21 cellular contexts compared by ENCODE assay signal in genomic region chr4:156329779-156330178, GRCh38.
A peak's percentile ranks its signal among the peaks of the same experiment; 100 is the strongest.
DNase-seq lines count a peak whose midpoint lies in the region; ATAC-seq and TF ChIP-seq lines count a peak whose summit lies in the region.
"Had no signal": no experiment of that assay in that cellular context is flagged by ENCODE, and none has a peak within 500 bp of the region (broad histone marks: within the 10 kb centered on the region; RNA-seq: fewer than 3 reads in every experiment).

No MANE protein-coding gene starts in this region.

- no peaks in the 10 kb centered on the region for H3K79me1 ChIP-seq in mesenchymal stem cell (replicated peaks; ENCODE audit: low read length, poor library complexity, severe bottlenecking)

- no peak overlapping the region for H3K9ac ChIP-seq in mesenchymal stem cell (ENCODE audit: low read length)
- H3K9ac ChIP-seq: parathyroid adenoma had no signal

- no peak overlapping the region for H2BK15ac ChIP-seq in mesenchymal stem cell (ENCODE audit: low read depth, poor library complexity, severe bottlenecking)

- no peaks in the 10 kb centered on the region for H3K36me3 ChIP-seq in upper lobe of right lung
- H3K36me3 ChIP-seq in mesenchymal stem cell (ENCODE audit: control insufficient read depth in 1 of 2, insufficient read depth in 2 of 2, low read depth in 1 of 2, low read length in 2 of 2) = no peaks in the 10 kb centered on the region
- H3K36me3 ChIP-seq: stomach had no signal

- no peak overlapping the region for H3K4ac ChIP-seq in mesenchymal stem cell (ENCODE audit: low read depth in 1 of 2, low read length in 2 of 2)

- H3K27me3 ChIP-seq in upper lobe of right lung (no peaks in the 10 kb centered on the region), mesenchymal stem cell (ENCODE audit: control insufficient read depth in 1 of 2, insufficient read depth in 1 of 2, low read length in 2 of 2) (no peaks in the 10 kb centered on the region)
- H3K27me3 ChIP-seq: stomach had no signal

- H2AK5ac ChIP-seq in mesenchymal stem cell (ENCODE audit: low read length, severe bottlenecking) = no peak overlapping the region

- no peak overlapping the region for H3K18ac ChIP-seq in mesenchymal stem cell (ENCODE audit: low read depth in 1 of 2, low read length in 2 of 2)

- H3K27ac ChIP-seq in upper lobe of right lung (no peak overlapping the region), mesenchymal stem cell (ENCODE audit: low read length, poor library complexity, severe bottlenecking) (no peak overlapping the region)
- H3K27ac ChIP-seq: C4-2B, parathyroid adenoma, stomach had no signal

- H2BK12ac ChIP-seq in mesenchymal stem cell (ENCODE audit: low read length in 2 of 2) = no peak overlapping the region

- H3K4me1 ChIP-seq in upper lobe of right lung = no peaks in the 10 kb centered on the region
- no peaks in the 10 kb centered on the region for H3K4me1 ChIP-seq in mesenchymal stem cell (ENCODE audit: control insufficient read depth, insufficient read depth, low read depth, low read length)
- H3K4me1 ChIP-seq: parathyroid adenoma, stomach had no signal

- 0% methylated on average over 1 of the region's 1 CpG for WGBS in mesenchymal stem cell

- ATAC-seq in upper lobe of right lung = peak; percentile 76
- ATAC-seq in GM19035 (IDR thresholded peaks at IDR 0.05; ENCODE audit: unreplicated experiment) = no peak
- ATAC-seq: Panc1 had no signal

- H2BK120ac ChIP-seq in mesenchymal stem cell (ENCODE audit: low read depth, low read length) = no peak overlapping the region

- no peak overlapping the region for H4K8ac ChIP-seq in mesenchymal stem cell (ENCODE audit: low read length)

- no peak overlapping the region for H4K91ac ChIP-seq in mesenchymal stem cell (ENCODE audit: low read length)

- no peak overlapping the region for H3K4me2 ChIP-seq in mesenchymal stem cell (ENCODE audit: low read length, poor library complexity, severe bottlenecking)

- H3K9me3 ChIP-seq in upper lobe of right lung (no peaks in the 10 kb centered on the region), mesenchymal stem cell (ENCODE audit: control insufficient read depth, low read length) (no peaks in the 10 kb centered on the region)
- H3K9me3 ChIP-seq: stomach had no signal

- no peak overlapping the region for H2AFZ ChIP-seq in mesenchymal stem cell (ENCODE audit: low read depth, low read length)
- H2AFZ ChIP-seq: parathyroid adenoma had no signal

- intact Hi-C loops in upper lobe of right lung (cut with DNase I) = no loop called here

- H3K4me3 ChIP-seq in upper lobe of right lung (no peak overlapping the region), mesenchymal stem cell (ENCODE audit: insufficient read depth in 1 of 2, low read depth in 1 of 2, low read length in 2 of 2) (no peak overlapping the region)
- H3K4me3 ChIP-seq: stomach had no signal

- DNase-seq in LHCN-M2 (ENCODE audit: low read depth) (peak; percentile 45), SKM-1 (lab: John Stamatoyannopoulos, UW; ENCODE audit: unreplicated experiment) (peak; percentile 73), fibroblast of peridontal ligament (ENCODE audit: extremely low read depth) (peak; percentile 18), upper lobe of right lung (no peak), mesenchymal stem cell (no peak), activated gamma-delta T cell treated with Interleukin-2 at 50 U/mL for 16 hours (no peak)
- DNase-seq: activated CD4-positive, CD25-positive, alpha-beta regulatory T cell treated with anti-CD3 and anti-CD28 coated beads, Interleukin-2, amount 50 U/mL, for 72 hours; activated naive CD4-positive, alpha-beta T cell treated with Interleukin-2 at 50 U/mL for 16 hours; effector memory CD4-positive, alpha-beta T cell; H9; head of caudate nucleus; kidney; NCI-H1417 treated with DMSO at 0.1 percent for 48 hours; NCI-H446 treated with DMSO at 0.1 percent for 48 hours; stimulated activated CD4-positive, alpha-beta T cell treated with anti-CD3 and anti-CD28 coated beads, Interleukin-12 subunit alpha, Interleukin-12 subunit beta, amount 100 ng/mL, for 4 hours; stomach; T-helper 1 cell had no signal

- H3K14ac ChIP-seq in mesenchymal stem cell (ENCODE audit: low read length in 2 of 2) = no peak overlapping the region

- H3K23ac ChIP-seq in mesenchymal stem cell (ENCODE audit: low read length in 2 of 2) = no peak overlapping the region

- TF ChIP-seq CTCF in upper lobe of right lung (IDR thresholded peaks at IDR 0.05) = no peak

- no peak overlapping the region for H2BK5ac ChIP-seq in mesenchymal stem cell (ENCODE audit: low read depth, low read length, poor library complexity, severe bottlenecking)

Comparison
In these comparisons a context has a peak if more than half of its experiments do, and no peak if none do; other contexts are left out.
1. DNase-seq: peak in LHCN-M2 (single experiment), SKM-1 (single experiment) and fibroblast of peridontal ligament (single experiment); none in upper lobe of right lung (single experiment), mesenchymal stem cell (single experiment) and activated gamma-delta T cell treated with Interleukin-2 at 50 U/mL for 16 hours (single experiment).